ENCODE assay signal across 9 cellular contexts in the genomic region with DNA sequence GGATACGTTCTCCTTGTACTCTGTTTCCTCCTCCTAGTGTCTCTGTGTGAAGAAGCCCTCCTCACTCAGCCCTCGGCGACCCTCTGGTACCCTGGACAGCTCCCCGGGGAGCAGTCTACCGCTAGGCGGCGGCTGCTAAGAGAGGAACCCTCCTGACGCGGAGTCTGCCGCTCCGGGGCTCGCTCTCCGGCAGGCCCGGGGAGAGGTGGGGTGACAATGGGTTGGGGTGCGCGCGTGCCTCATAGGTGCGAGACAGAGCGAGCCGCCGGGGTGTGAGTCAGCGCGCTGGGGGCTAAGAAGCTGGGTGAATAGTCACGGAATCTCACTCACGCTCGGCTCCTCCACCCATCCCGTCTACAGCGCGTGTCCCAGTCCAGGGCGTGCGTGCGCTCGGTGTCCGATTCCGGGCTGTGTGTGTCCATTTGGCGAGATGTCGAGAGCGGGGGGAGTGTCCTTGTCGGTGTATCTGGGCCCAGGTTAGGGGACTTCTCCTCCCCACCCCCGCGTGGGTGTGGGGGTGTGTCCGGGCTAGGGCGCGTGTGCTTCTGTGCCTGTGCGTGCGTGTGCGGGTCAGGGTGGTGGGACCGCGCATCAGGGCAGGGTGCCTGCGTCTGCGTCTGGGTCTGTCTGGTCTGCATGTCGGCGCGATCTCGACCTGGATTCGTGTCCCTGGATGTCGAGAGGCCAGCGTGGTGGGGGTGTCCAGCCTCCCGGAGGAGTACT. TPM values are rescaled to one million over a fixed set of nuclear protein-coding genes. Genes with fewer than 3 reads are reported as not detected.
DNase-seq lines count a peak whose midpoint lies in the region; ATAC-seq, FAIRE-seq and TF ChIP-seq lines count a peak whose summit lies in the region.
"Had no signal": no experiment of that assay in that cellular context is flagged by ENCODE, and none has a peak within 500 bp of the region (broad histone marks: within the 10 kb centered on the region; RNA-seq: fewer than 3 reads in every experiment).

No MANE protein-coding gene starts in this region.

- FAIRE-seq in pancreas (lab: Jason Lieb, UNC): no peak
- FAIRE-seq in GM12892 (lab: Jason Lieb, UNC): no peak

- ATAC-seq in activated CD4-positive, CD25-positive, alpha-beta regulatory T cell treated with anti-CD3 and anti-CD28 coated beads, Interleukin-2, amount 50 U/mL, for 24 hours: peak; percentile 30 to 35
- ATAC-seq in pancreas (peak in 3 of 4 donors; percentile 49 to 91 (median 60)), GM18519 (IDR thresholded peaks at IDR 0.05; ENCODE audit: low FRiP score, unreplicated experiment) (no peak)

- H3K9me3 ChIP-seq in WERI-Rb-1 (ENCODE audit: severe bottlenecking) (no peaks in the 10 kb centered on the region), pancreas (no peaks in the 10 kb centered on the region)

- peak overlapping the region; percentile 69 for H3K4me3 ChIP-seq in WERI-Rb-1 (ENCODE audit: low read depth, low read length)
- peak overlapping the region in 3 of 4 donors; percentile 10 to 40 (median 26) for H3K4me3 ChIP-seq in pancreas
- H3K4me3 ChIP-seq: BLaER1 treated with 17β-estradiol and CSF1 and Interleukin-3, amounts not matched to agents 10 nM and 100 nM had no signal

- peaks cover 13% of the 10 kb centered on the region for H3K27me3 ChIP-seq in WERI-Rb-1 (ENCODE audit: insufficient read depth, low read depth, severe bottlenecking)
- peaks cover 0 to 19% (median 6%) of the 10 kb centered on the region in 4 donors for H3K27me3 ChIP-seq in pancreas
- H3K27me3 ChIP-seq: BLaER1 treated with 17β-estradiol and CSF1 and Interleukin-3, amounts not matched to agents 10 nM and 100 nM had no signal

- H3K27ac ChIP-seq in WERI-Rb-1: no peak overlapping the region
- no peak overlapping the region for H3K27ac ChIP-seq in pancreas
- H3K27ac ChIP-seq: BLaER1 treated with 17β-estradiol and CSF1 and Interleukin-3, amounts not matched to agents 10 nM and 100 nM had no signal

- WGBS in pancreas, 2 donors: 2% methylated on average over 58 to 59 of the region's 59 CpGs

- peaks cover 0 to 5% (median 0%) of the 10 kb centered on the region in 3 donors for H3K4me1 ChIP-seq in pancreas

- intact Hi-C loops in pancreas (cut with DNase I): no loop called here

- no peak for DNase-seq in activated CD4-positive, CD25-positive, alpha-beta regulatory T cell (lab: John Stamatoyannopoulos, UW)
- DNase-seq in WERI-Rb-1 (peak; percentile 67), foreskin melanocyte (peak; percentile 56), pancreas (peak in 5 of 6 donors; percentile 13 to 73 (median 22)), GM12892 (ENCODE audit: insufficient read length) (no peak), HCEC 1CT (no peak)

- TF ChIP-seq CTCF in WERI-Rb-1 (IDR thresholded peaks at IDR 0.05; ENCODE audit: low read depth, low read length): peak; percentile 80
- TF ChIP-seq CTCF in pancreas (IDR thresholded peaks at IDR 0.05): peak in 3 of 4 donors; percentile 9 to 31 (median 18)

- H3K36me3 ChIP-seq in WERI-Rb-1 (no peaks in the 10 kb centered on the region), pancreas (no peaks in the 10 kb centered on the region)
- H3K36me3 ChIP-seq: BLaER1 treated with 17β-estradiol and CSF1 and Interleukin-3, amounts not matched to agents 10 nM and 100 nM had no signal

- no peak for TF ChIP-seq POLR2A in GM12892 (IDR thresholded peaks at IDR 0.05; ENCODE audit: low read depth, low read length)

RNA-seq across cellular contexts. Expression of a gene that starts 0.6 kb away (rescaled TPM):
- total RNA-seq in pancreas: under 1 TPM in 5 of 6 donors, not detected in 1; 0.06 to 0.34 (median 0.13) TPM
- under 1 TPM; 0.38 to 0.42 TPM for polyA plus RNA-seq in pancreas
- polyA plus RNA-seq in GM12892 (2012; ENCODE audit: missing spikeins): not detected

Comparison
In these comparisons a context has a peak if more than half of its experiments do, and no peak if none do; other contexts are left out.
1. DNase-seq: peak in WERI-Rb-1 (single experiment), foreskin melanocyte (single experiment) and pancreas (5 of 6); none in activated CD4-positive, CD25-positive, alpha-beta regulatory T cell (0 of 4), GM12892 (single experiment) and HCEC 1CT (single experiment).